In the genomic region with DNA sequence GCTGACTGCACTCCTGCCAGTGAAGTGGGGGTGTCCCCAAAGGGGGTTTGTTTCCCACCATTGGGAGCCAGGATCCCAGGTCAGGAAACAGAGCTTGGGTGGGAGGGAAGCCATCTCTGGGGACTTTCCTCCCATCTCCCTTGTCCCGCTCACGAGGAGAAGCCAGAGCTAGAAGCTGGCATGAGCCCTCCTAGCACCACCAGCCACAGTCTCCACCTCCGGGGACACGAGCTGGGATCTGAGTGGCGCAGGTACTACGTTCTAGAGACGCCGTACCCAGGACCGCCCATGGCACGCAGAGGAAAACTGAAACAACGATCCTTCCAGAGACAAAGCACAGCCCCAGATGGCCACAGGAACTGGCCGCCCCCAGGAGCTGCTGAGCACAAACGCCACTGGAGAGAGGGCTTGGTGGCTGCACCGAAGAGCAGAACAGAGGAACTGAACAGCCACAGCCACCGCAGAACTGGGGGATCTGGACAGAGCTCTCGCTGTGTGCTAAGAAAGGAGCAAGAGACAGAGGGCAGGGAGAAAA, we compare ENCODE assay signal across 25 cellular contexts. TPM values are rescaled to one million over a fixed set of nuclear protein-coding genes. Genes with fewer than 3 reads are reported as not detected.
DNase-seq lines count a peak whose midpoint lies in the region; ATAC-seq and TF ChIP-seq lines count a peak whose summit lies in the region.
"Had no signal": no experiment of that assay in that cellular context is flagged by ENCODE, and none has a peak within 500 bp of the region (broad histone marks: within the 10 kb centered on the region; RNA-seq: fewer than 3 reads in every experiment).

No MANE protein-coding gene starts in this region.

- no peak overlapping the region for H3K4me2 ChIP-seq in GM23248 (ENCODE audit: unreplicated experiment)
- H3K4me2 ChIP-seq: KMS-11, SK-N-SH, smooth muscle cell had no signal

- TF ChIP-seq CTCF in left lung (IDR thresholded peaks at IDR 0.05), result no peak

- H3K27ac ChIP-seq in GM23248, result peak overlapping the region; percentile 94
- peak overlapping the region in 1 of 2 donors; percentile 56 for H3K27ac ChIP-seq in left lung
- peak overlapping the region in 11 of 21 experiments; percentile 30 to 85 (median 70) for H3K27ac ChIP-seq in skin epidermis
- H3K27ac ChIP-seq: KMS-11 had no signal

- H3K4me3 ChIP-seq in GM23248 (no peak overlapping the region), adipocyte (ENCODE audit: low read length) (no peak overlapping the region), left lung (no peak overlapping the region), skin epidermis (no peak overlapping the region)
- H3K4me3 ChIP-seq: heart right ventricle, smooth muscle cell had no signal

- H3K9me3 ChIP-seq in GM23248 (ENCODE audit: low read depth) (no peaks in the 10 kb centered on the region), adipocyte (ENCODE audit: control insufficient read depth, low read length) (no peaks in the 10 kb centered on the region), left lung (peaks cover 0 to 3% of the 10 kb centered on the region in 2 donors)
- H3K9me3 ChIP-seq: SK-N-SH had no signal

- ATAC-seq in left lung (no peak), left colon (no peak)
- ATAC-seq: activated T-cell treated with anti-CD3 and anti-CD28 coated beads, Interleukin-2, amount 50 U/mL, for 72 hours; left lobe of liver; naive thymus-derived CD8-positive, alpha-beta T cell; T-helper 17 cell had no signal

- H3K9me2 ChIP-seq in GM23248 (ENCODE audit: insufficient read depth), result no peaks in the 10 kb centered on the region
- H3K9me2 ChIP-seq: SK-N-SH had no signal

- WGBS in GM23248 (ENCODE audit: low coverage in 1 of 2, low lambda C conversion rate in 2 of 2, missing lambda C conversion rate in 2 of 2), 2 experiments, result 71 to 77% methylated on average over 15 of the region's 16 CpGs

- in situ Hi-C loops in GM23248 (cut with MboI), result no loop called here

- H3F3A ChIP-seq in GM23248 (ENCODE audit: insufficient read depth), result no peaks in the 10 kb centered on the region

- no peaks in the 10 kb centered on the region for H3K36me3 ChIP-seq in GM23248 (ENCODE audit: low read depth)
- peaks cover 16% of the 10 kb centered on the region for H3K36me3 ChIP-seq in adipocyte (ENCODE audit: control insufficient read depth, insufficient read depth, low read length, severe bottlenecking)
- H3K36me3 ChIP-seq in left lung, result no peaks in the 10 kb centered on the region
- H3K36me3 ChIP-seq: heart right ventricle had no signal

- intact Hi-C loops in left lung (cut with DNase I), result no loop called here
- intact Hi-C loops in left colon (cut with DNase I, micrococcal nuclease), result no loop called here

- H2AFZ ChIP-seq in GM23248, result 0 out of 2 replicates have a peak overlapping the region, but pooled peaks have one; percentile 11

- H3K4me1 ChIP-seq in GM23248 (ENCODE audit: insufficient read depth), result peaks cover 26% of the 10 kb centered on the region
- peaks cover 61% of the 10 kb centered on the region for H3K4me1 ChIP-seq in adipocyte (ENCODE audit: control insufficient read depth, insufficient read depth, low read length)
- peaks cover 0 to 14% of the 10 kb centered on the region in 2 donors for H3K4me1 ChIP-seq in left lung

- no peak for DNase-seq in GM23248
- no peak for DNase-seq in adipocyte (ENCODE audit: low read depth)
- peak; percentile 30 to 42 for DNase-seq in left lung
- no peak for DNase-seq in amniotic stem cell (lab: John Stamatoyannopoulos, UW)
- no peak for DNase-seq in AML-193 (lab: John Stamatoyannopoulos, UW)
- DNase-seq in left colon, result no peak
- DNase-seq in NCI-H2196 treated with DMSO at 0.1 percent for 48 hours (lab: John Stamatoyannopoulos, UW; ENCODE audit: unreplicated experiment), result no peak
- DNase-seq: activated CD4-positive, alpha-beta T cell treated with anti-CD3 and anti-CD28 coated beads for 48 hours; activated naive CD4-positive, alpha-beta T cell treated with anti-CD3 and anti-CD28 coated beads, Interleukin-2, amount 50 U/mL, for 16 hours; activated T-cell treated with anti-CD3 and anti-CD28 coated beads, Interleukin-2, amount 50 U/mL, for 72 hours; anterior cingulate cortex; C1 segment of cervical spinal cord; Calu3; central memory CD4-positive, alpha-beta T cell; foreskin fibroblast; NCI-H526; RPMI8226; SK-N-SH; T-helper 17 cell had no signal

- no peaks in the 10 kb centered on the region for H3K27me3 ChIP-seq in GM23248 (replicated peaks; ENCODE audit: insufficient read depth)
- no peaks in the 10 kb centered on the region for H3K27me3 ChIP-seq in adipocyte (replicated peaks; ENCODE audit: control insufficient read depth, insufficient read depth, low read length)
- peaks cover 0 to 39% of the 10 kb centered on the region in 2 donors for H3K27me3 ChIP-seq in left lung

- peak overlapping the region; percentile 96 for H3K9ac ChIP-seq in GM23248
- H3K9ac ChIP-seq in adipocyte (ENCODE audit: low read length), result peak overlapping the region; percentile 45
- H3K9ac ChIP-seq: KMS-11, SK-N-SH had no signal

- H4K20me1 ChIP-seq in GM23248 (ENCODE audit: insufficient read depth), result no peaks in the 10 kb centered on the region

- H3K79me2 ChIP-seq in GM23248 (ENCODE audit: insufficient read depth), result peaks cover 91% of the 10 kb centered on the region

RNA-seq across cellular contexts. Expression of gene ADAMTS2, which starts 29.8 kb away (rescaled TPM):
- total RNA-seq in GM23248 (2014; rRNA removed; shearing (Covaris generic)), result 132 and 141 TPM in 2 replicates
- 61.3 and 62.0 TPM in 2 replicates for polyA plus RNA-seq in GM23248 (2016; fragmentation: Nextera tagmentation; extraction: Ambion mirVana)
- total RNA-seq in left lung (10 to 100 TPM; 51.6 to 68.2 TPM), left colon (1 to 10 TPM; 2.6 to 4.4 TPM)
- total RNA-seq: activated T-cell treated with anti-CD3 and anti-CD28 coated beads, Interleukin-2, amount 50 U/mL, for 72 hours; Calu3; naive thymus-derived CD8-positive, alpha-beta T cell; T-helper 17 cell had no signal

Comparison
In these comparisons a context has a peak if more than half of its experiments do, and no peak if none do; other contexts are left out.
1. DNase-seq: peak in left lung (2 of 2); none in GM23248 (single experiment), adipocyte (single experiment), amniotic stem cell (single experiment), AML-193 (0 of 2), left colon (0 of 2) and NCI-H2196 treated with DMSO at 0.1 percent for 48 hours (single experiment).
2. RNA of gene ADAMTS2, which starts 29.8 kb away (total RNA-seq): 132 to 141 TPM in GM23248 and 51.6 to 68.2 TPM in left lung; 2.6 to 4.4 TPM in left colon; every median in the first group is over 4 times any median in the second.